In the genomic region with DNA sequence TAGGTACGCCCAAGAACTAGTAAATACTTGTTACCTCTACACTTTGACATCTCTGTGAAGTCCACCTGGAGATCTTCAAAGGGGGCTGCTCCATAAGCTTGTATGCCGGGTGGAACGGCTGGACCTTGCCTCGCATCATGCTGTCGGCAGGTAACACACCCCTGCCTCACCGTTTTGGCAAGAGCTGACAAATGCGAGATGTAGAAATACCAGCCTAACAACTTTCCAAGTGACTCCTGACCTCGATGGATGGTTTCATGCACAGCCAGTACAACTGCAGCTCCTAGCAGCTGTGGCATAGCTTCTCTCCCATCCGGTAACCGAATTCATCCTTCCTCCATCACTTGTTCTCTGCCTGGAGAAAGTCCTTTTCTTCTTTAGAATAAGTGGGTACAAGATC, we compare ENCODE assay signal across 4 cellular contexts. TPM values are rescaled to one million over a fixed set of nuclear protein-coding genes. Genes with fewer than 3 reads are reported as not detected.
"Had no signal": no experiment of that assay in that cellular context is flagged by ENCODE, and none has a peak within 500 bp of the region (broad histone marks: within the 10 kb centered on the region; RNA-seq: fewer than 3 reads in every experiment).

No MANE protein-coding gene starts in this region.

RNA-seq across cellular contexts. Expression of gene FAM90A1, which starts 58.3 kb away (rescaled TPM):
- total RNA-seq: NCI-H460; Right ventricle myocardium superior; T-helper 1 cell treated with Interleukin-12 subunit alpha and Interleukin-12 subunit beta and Interleukin-4 antibody, amounts not matched to agents 30 ng/mL and 1 ng/mL, for 36 hours had no signal
- polyA plus RNA-seq: cardiac muscle cell had no signal
